In the genomic region with DNA sequence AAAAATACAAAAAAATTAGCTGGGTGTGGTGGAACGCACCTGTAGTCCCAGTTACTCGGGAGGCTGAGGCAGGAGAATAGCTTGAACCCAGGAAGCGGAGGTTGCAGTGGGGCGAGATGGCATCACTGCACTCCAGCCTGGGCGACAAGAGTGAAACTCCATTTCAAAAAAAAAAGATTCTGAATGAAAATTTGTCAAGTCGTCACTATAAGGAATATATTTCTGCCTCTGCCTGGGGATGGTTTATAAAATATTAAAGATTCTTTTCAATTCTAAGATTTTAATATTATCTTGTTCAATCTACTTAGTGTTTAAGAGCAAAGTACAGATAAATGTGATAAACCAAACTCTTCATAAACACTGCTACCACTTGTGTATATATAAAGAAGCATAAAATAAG, we compare ENCODE assay signal across 24 cellular contexts.
DNase-seq lines count a peak whose midpoint lies in the region; ATAC-seq, FAIRE-seq and TF ChIP-seq lines count a peak whose summit lies in the region.
"Had no signal": no experiment of that assay in that cellular context is flagged by ENCODE, and none has a peak within 500 bp of the region (broad histone marks: within the 10 kb centered on the region; RNA-seq: fewer than 3 reads in every experiment).

No MANE protein-coding gene starts in this region.

- CTCF ChIA-PET in HepG2 (lab: Yijun Ruan, JAX; ENCODE audit: low intra/inter-chr PET ratio, low total read pairs) = no interaction called here
- CTCF ChIA-PET in K562 (lab: Yijun Ruan, JAX; ENCODE audit: low intra/inter-chr PET ratio) = interaction anchor here (0.6 kb wide), 1 partner anchor 114 kb away, joined by 3 read pairs; no protein-coding TSS in a partner anchor

- no peaks in the 10 kb centered on the region; a peak in 1 of 5 replicates for H3K36me3 ChIP-seq in HepG2 (replicated peaks in 1 of 2; ENCODE audit: control insufficient read depth in 1 of 2, insufficient read depth in 2 of 2, low read length in 2 of 2)
- no peaks in the 10 kb centered on the region for H3K36me3 ChIP-seq in right lobe of liver
- no peaks in the 10 kb centered on the region for H3K36me3 ChIP-seq in K562 (ENCODE audit: control insufficient read depth, insufficient read depth, low read length)
- H3K36me3 ChIP-seq: BE2C had no signal

- H3K4me3 ChIP-seq in HepG2 (replicated peaks in 1 of 3; ENCODE audit: insufficient read depth in 1 of 3, low read depth in 2 of 3, low read length in 3 of 3) (no peak overlapping the region), right lobe of liver (no peak overlapping the region), K562 (no peak overlapping the region)
- H3K4me3 ChIP-seq: BLaER1, GM12878 had no signal

- no peaks in the 10 kb centered on the region for H3K27me3 ChIP-seq in HepG2 (ENCODE audit: control insufficient read depth in 1 of 2, insufficient read depth in 2 of 2, low read length in 2 of 2)
- H3K27me3 ChIP-seq in right lobe of liver = no peaks in the 10 kb centered on the region
- H3K27me3 ChIP-seq in K562 (ENCODE audit: control insufficient read depth in 2 of 2, insufficient read depth in 2 of 2, low read length in 2 of 2) = no peaks in the 10 kb centered on the region
- H3K27me3 ChIP-seq: BE2C, BLaER1 had no signal

- TF ChIP-seq RAD21 in HepG2 (CRISPR knock-in tag; IDR thresholded peaks at IDR 0.05) (no peak), K562 (CRISPR knock-in tag; conservative IDR thresholded peaks at IDR 0.05 in 1 of 2, IDR thresholded peaks at IDR 0.05 in 1 of 2) (no peak)

- intact Hi-C loops in HepG2 (cut with micrococcal nuclease; ENCODE audit: unreplicated experiment) = no loop called here
- intact Hi-C loops in right lobe of liver (cut with DNase I) = no loop called here
- intact Hi-C loops in K562 (cut with micrococcal nuclease) = no loop called here

- ATAC-seq in HepG2 (no peak), right lobe of liver (no peak), K562 (no peak), left lobe of liver (no peak)
- ATAC-seq: GM12878 had no signal

- H3K4me2 ChIP-seq in HepG2 (ENCODE audit: low read depth, low read length) (no peak overlapping the region), K562 (ENCODE audit: insufficient read depth, low read length) (no peak overlapping the region)
- H3K4me2 ChIP-seq: BLaER1 had no signal

- no peak overlapping the region for H3K9ac ChIP-seq in HepG2 (ENCODE audit: insufficient read depth, low read depth, low read length)
- no peak overlapping the region for H3K9ac ChIP-seq in K562 (ENCODE audit: insufficient read depth in 1 of 2, low read depth in 2 of 2, low read length in 2 of 2)
- H3K9ac ChIP-seq: BLaER1 had no signal

- TF ChIP-seq CTCF in HepG2 (CRISPR knock-in tag; IDR thresholded peaks at IDR 0.05) (no peak), right lobe of liver (IDR thresholded peaks at IDR 0.05) (no peak), K562 (IDR thresholded peaks at IDR 0.05 in 2 of 3, conservative IDR thresholded peaks at IDR 0.05 in 1 of 3; ENCODE audit: insufficient read depth in 2 of 3, low read depth in 1 of 3, low read length in 3 of 3) (no peak)

- H3K9me3 ChIP-seq in HepG2 (ENCODE audit: low read length) (no peaks in the 10 kb centered on the region), right lobe of liver (no peaks in the 10 kb centered on the region), K562 (replicated peaks; ENCODE audit: control insufficient read depth, insufficient read depth, low read depth, low read length) (no peaks in the 10 kb centered on the region)
- H3K9me3 ChIP-seq: BE2C had no signal

- FAIRE-seq in HepG2 (lab: Jason Lieb, UNC) = no peak
- no peak for FAIRE-seq in K562 (lab: Jason Lieb, UNC)
- FAIRE-seq: GM12878, GM12892, GM18507 had no signal

- BruUV-seq in HepG2 (replicated peaks; lab: Mats Ljungman, UMichigan) (no TSS peak), K562 (replicated peaks; lab: Mats Ljungman, UMichigan) (no TSS peak)

- in situ Hi-C loops in HepG2 (cut with HindIII; ENCODE audit: extremely low pct_ligation_motif_present, low pct_unique_long_range_greater_than_20kb) = no loop called here
- in situ Hi-C loops in K562 (cut with MboI) = no loop called here

- no peak for TF ChIP-seq EP300 in HepG2 (IDR thresholded peaks at IDR 0.05; ENCODE audit: low read depth in 2 of 2, low read length in 2 of 2)
- no peak for TF ChIP-seq EP300 in HepG2 (CRISPR knock-in tag; IDR thresholded peaks at IDR 0.05; ENCODE audit: borderline replicate concordance)
- no peak for TF ChIP-seq EP300 in K562 (IDR thresholded peaks at IDR 0.05; ENCODE audit: low read length)

- H3K9me1 ChIP-seq in K562 (ENCODE audit: control insufficient read depth, insufficient read depth, low read length) = no peaks in the 10 kb centered on the region

- H4K20me1 ChIP-seq in HepG2 (ENCODE audit: insufficient read depth, low read length) = no peaks in the 10 kb centered on the region; the same call in 1 of the 2 replicates
- H4K20me1 ChIP-seq in K562 (replicated peaks; ENCODE audit: control insufficient read depth, insufficient read depth, low read length) = no peaks in the 10 kb centered on the region
- H4K20me1 ChIP-seq: BLaER1 had no signal

- TF ChIP-seq POLR2A in HepG2 (IDR thresholded peaks at IDR 0.05; ENCODE audit: insufficient read depth in 1 of 2, low read depth in 2 of 2, low read length in 2 of 2) (no peak), right lobe of liver (IDR thresholded peaks at IDR 0.05) (no peak), K562 (conservative IDR thresholded peaks at IDR 0.05) (no peak)

- H2AFZ ChIP-seq in HepG2 (ENCODE audit: low read length) = no peak overlapping the region
- H2AFZ ChIP-seq in K562 (ENCODE audit: low read depth, low read length) = no peak overlapping the region

- H3K4me1 ChIP-seq in HepG2 (ENCODE audit: insufficient read depth, low read length) (peaks cover 28% of the 10 kb centered on the region), right lobe of liver (peaks cover 0 to 9% (median 0%) of the 10 kb centered on the region in 4 donors), K562 (replicated peaks in 1 of 2; ENCODE audit: control insufficient read depth in 2 of 2, insufficient read depth in 2 of 2, low read length in 2 of 2) (peaks cover 0 to 6% of the 10 kb centered on the region in 2 experiments; a peak in 2 of 5 replicates)
- H3K4me1 ChIP-seq: BE2C had no signal

- peaks cover 21% of the 10 kb centered on the region for H3K79me2 ChIP-seq in HepG2 (ENCODE audit: insufficient read depth, low read length)
- H3K79me2 ChIP-seq in K562 (ENCODE audit: control insufficient read depth, insufficient read depth, low read length) = peaks cover 18% of the 10 kb centered on the region

- DNase-seq in HepG2 (ENCODE audit: low spot score) (no peak), right lobe of liver (no peak), K562 (ENCODE audit: extremely low read depth in 1 of 4, low spot score in 3 of 4) (no peak), left lobe of liver (ENCODE audit: low spot score) (no peak), NCI-H1105 (lab: John Stamatoyannopoulos, UW) (no peak)
- DNase-seq: ACHN; BE2C; C1 segment of cervical spinal cord; CD4-positive, alpha-beta memory T cell; CD4-positive, CD25-positive, alpha-beta regulatory T cell; CD8-positive, alpha-beta memory T cell; COR-L47; DMS 273 treated with DMSO at 0.1 percent for 48 hours; DMS153; DMS53; DMS79; DND-41; EL; GDM1 had no signal

- POLR2A ChIA-PET in HepG2 (lab: Yijun Ruan, JAX) = no interaction called here
- POLR2A ChIA-PET in K562 (lab: Yijun Ruan, JAX) = no interaction called here

- no peak overlapping the region for H3K27ac ChIP-seq in HepG2 (ENCODE audit: extremely low read length, insufficient read depth, low read length)
- H3K27ac ChIP-seq in right lobe of liver = no peak overlapping the region
- H3K27ac ChIP-seq in K562 (ENCODE audit: extremely low read depth, low read depth, low read length) = no peak overlapping the region
- H3K27ac ChIP-seq: 22Rv1, BLaER1 had no signal

- WGBS in HepG2 (ENCODE audit: low lambda C conversion rate) = 95% methylated on average over 6 of the region's 6 CpGs
- WGBS in right lobe of liver (ENCODE audit: insufficient coverage, low coverage, low lambda C conversion rate, missing lambda C conversion rate) = 92% methylated on average over 3 of the region's 6 CpGs
- WGBS in K562 (ENCODE audit: insufficient coverage, low coverage, missing lambda C conversion rate) = 87% methylated on average over 6 of the region's 6 CpGs

TF ChIP-seq in HepG2, 621 proteins besides CTCF, POLR2A, EP300 and RAD21:
- peak; percentile 78 for TF ChIP-seq MAFF (IDR thresholded peaks at IDR 0.05; ENCODE audit: low read depth, low read length)
- TF ChIP-seq XBP1 (CRISPR knock-in tag; IDR thresholded peaks at IDR 0.05) = no peak
- peak; percentile 66 to 83 for TF ChIP-seq MAFK (conservative IDR thresholded peaks at IDR 0.05 in 1 of 2, IDR thresholded peaks at IDR 0.05 in 1 of 2; ENCODE audit: low read length in 2 of 2)
- TF ChIP-seq MIXL1 (CRISPR knock-in tag; IDR thresholded peaks at IDR 0.05) = no peak
- TF ChIP-seq RXRA (CRISPR knock-in tag; IDR thresholded peaks at IDR 0.05) = no peak
TF ChIP-seq in HepG2: peak in this region for 2.

TF ChIP-seq in K562, 482 proteins besides CTCF, POLR2A, EP300 and RAD21 (continues in another document):
- TF ChIP-seq, protein P1, sequence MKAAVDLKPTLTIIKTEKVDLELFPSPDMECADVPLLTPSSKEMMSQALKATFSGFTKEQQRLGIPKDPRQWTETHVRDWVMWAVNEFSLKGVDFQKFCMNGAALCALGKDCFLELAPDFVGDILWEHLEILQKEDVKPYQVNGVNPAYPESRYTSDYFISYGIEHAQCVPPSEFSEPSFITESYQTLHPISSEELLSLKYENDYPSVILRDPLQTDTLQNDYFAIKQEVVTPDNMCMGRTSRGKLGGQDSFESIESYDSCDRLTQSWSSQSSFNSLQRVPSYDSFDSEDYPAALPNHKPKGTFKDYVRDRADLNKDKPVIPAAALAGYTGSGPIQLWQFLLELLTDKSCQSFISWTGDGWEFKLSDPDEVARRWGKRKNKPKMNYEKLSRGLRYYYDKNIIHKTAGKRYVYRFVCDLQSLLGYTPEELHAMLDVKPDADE (conservative IDR thresholded peaks at IDR 0.05; ENCODE audit: control insufficient read depth, low read depth, low read length) = no peak
- TF ChIP-seq CBX5 (IDR thresholded peaks at IDR 0.05; ENCODE audit: borderline replicate concordance, low read depth) = no peak
- TF ChIP-seq, protein P2, sequence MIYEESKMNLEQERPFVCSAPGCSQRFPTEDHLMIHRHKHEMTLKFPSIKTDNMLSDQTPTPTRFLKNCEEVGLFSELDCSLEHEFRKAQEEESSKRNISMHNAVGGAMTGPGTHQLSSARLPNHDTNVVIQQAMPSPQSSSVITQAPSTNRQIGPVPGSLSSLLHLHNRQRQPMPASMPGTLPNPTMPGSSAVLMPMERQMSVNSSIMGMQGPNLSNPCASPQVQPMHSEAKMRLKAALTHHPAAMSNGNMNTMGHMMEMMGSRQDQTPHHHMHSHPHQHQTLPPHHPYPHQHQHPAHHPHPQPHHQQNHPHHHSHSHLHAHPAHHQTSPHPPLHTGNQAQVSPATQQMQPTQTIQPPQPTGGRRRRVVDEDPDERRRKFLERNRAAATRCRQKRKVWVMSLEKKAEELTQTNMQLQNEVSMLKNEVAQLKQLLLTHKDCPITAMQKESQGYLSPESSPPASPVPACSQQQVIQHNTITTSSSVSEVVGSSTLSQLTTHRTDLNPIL (CRISPR knock-in tag; IDR thresholded peaks at IDR 0.05) = no peak
- peak; percentile 74; the same call in 1 of the 2 replicates for TF ChIP-seq C11orf30 (IDR thresholded peaks at IDR 0.05; ENCODE audit: low read depth)
- TF ChIP-seq ZNF785 (CRISPR knock-in tag; IDR thresholded peaks at IDR 0.05) = no peak
